29 cellular contexts compared by ENCODE assay signal in genomic region chr14:79665556-79665955, GRCh38.
"Had no signal": no experiment of that assay in that cellular context is flagged by ENCODE, and none has a peak within 500 bp of the region (broad histone marks: within the 10 kb centered on the region; RNA-seq: fewer than 3 reads in every experiment).

No MANE protein-coding gene starts in this region.

- H3K27ac ChIP-seq: body of pancreas, colonic mucosa, epithelial cell of prostate, esophagus squamous epithelium, gastroesophageal sphincter, VCaP had no signal

- H3K36me3 ChIP-seq: colonic mucosa, esophagus squamous epithelium had no signal

- DNase-seq: activated CD4-positive, alpha-beta T cell treated with anti-CD3 and anti-CD28 coated beads for 1 hour; activated CD4-positive, alpha-beta T cell treated with anti-CD3 and anti-CD28 coated beads for 4 hours; activated CD4-positive, alpha-beta T cell treated with anti-CD3 and anti-CD28 coated beads, Interleukin-2, amount 10 ng/mL, durations not matched to agents 7 days and 5 days; activated CD4-positive, alpha-beta T cell treated with anti-CD3 and anti-CD28 coated beads, Interleukin-2, amount 50 U/mL, for 48 hours; activated CD8-positive, alpha-beta memory T cell treated with anti-CD3 and anti-CD28 coated beads for 24 hours; activated CD8-positive, alpha-beta T cell treated with anti-CD3 and anti-CD28 coated beads for 36 hours; activated effector memory CD4-positive, alpha-beta T cell treated with Interleukin-2 at 50 U/mL for 16 hours; activated gamma-delta T cell treated with Interleukin-2 at 50 U/mL for 16 hours; activated naive CD4-positive, alpha-beta T cell treated with anti-CD3 and anti-CD28 coated beads, Interleukin-2, amount 50 U/mL, for 16 hours; activated naive CD4-positive, alpha-beta T cell treated with Interleukin-2 at 50 U/mL for 16 hours; activated T-cell treated with anti-CD3 and anti-CD28 coated beads, Interleukin-2, amount 50 U/mL, for 4 hours; amygdala; aorta; body of pancreas; caudate nucleus; cerebellar nuclear complex; colonic mucosa; effector CD8-positive, alpha-beta T cell; esophagus squamous epithelium; foreskin melanocyte; head of caudate nucleus; T-helper 1 cell; T-helper 17 cell had no signal

- H3K27ac Mint-ChIP-seq: activated CD4-positive, alpha-beta T cell treated with anti-CD3 and anti-CD28 coated beads, Interleukin-2, amount 10 ng/mL, durations not matched to agents 7 days and 5 days; activated CD8-positive, alpha-beta T cell treated with anti-CD3 and anti-CD28 coated beads for 36 hours; activated naive CD8-positive, alpha-beta T cell; activated T-helper 17 cell treated with anti-CD3 and anti-CD28 coated beads, Interleukin-2, amount 50 U/mL, for 72 hours; T-helper 17 cell; WTC11 had no signal

- H3K9me3 Mint-ChIP-seq: activated T-cell treated with anti-CD3 and anti-CD28 coated beads, Interleukin-2, amount 50 U/mL, for 4 hours had no signal

- H3K4me1 ChIP-seq: body of pancreas, colonic mucosa, esophagus squamous epithelium had no signal

- H3K36me3 Mint-ChIP-seq: activated naive CD8-positive, alpha-beta T cell had no signal

- H3K4me1 Mint-ChIP-seq: activated CD4-positive, alpha-beta T cell treated with anti-CD3 and anti-CD28 coated beads, Interleukin-2, amount 10 ng/mL, durations not matched to agents 7 days and 5 days; activated T-helper 17 cell treated with anti-CD3 and anti-CD28 coated beads, Interleukin-2, amount 50 U/mL, for 72 hours; T-helper 17 cell; WTC11 had no signal

- H3K4me3 ChIP-seq: body of pancreas, colonic mucosa, esophagus squamous epithelium, gastroesophageal sphincter had no signal

- H3K4me3 Mint-ChIP-seq: activated CD4-positive, alpha-beta T cell treated with anti-CD3 and anti-CD28 coated beads, Interleukin-2, amount 10 ng/mL, durations not matched to agents 7 days and 5 days; activated CD8-positive, alpha-beta T cell treated with anti-CD3 and anti-CD28 coated beads for 36 hours; activated naive CD8-positive, alpha-beta T cell; activated T-cell treated with anti-CD3 and anti-CD28 coated beads, Interleukin-2, amount 50 U/mL, for 4 hours; activated T-helper 17 cell treated with anti-CD3 and anti-CD28 coated beads, Interleukin-2, amount 50 U/mL, for 72 hours; T-helper 17 cell; WTC11 had no signal

- H3K27me3 Mint-ChIP-seq: activated CD4-positive, alpha-beta T cell treated with anti-CD3 and anti-CD28 coated beads, Interleukin-2, amount 10 ng/mL, durations not matched to agents 7 days and 5 days; activated CD8-positive, alpha-beta T cell treated with anti-CD3 and anti-CD28 coated beads for 36 hours; activated naive CD8-positive, alpha-beta T cell; activated T-helper 17 cell treated with anti-CD3 and anti-CD28 coated beads, Interleukin-2, amount 50 U/mL, for 72 hours; T-helper 17 cell had no signal

- H3K9me3 ChIP-seq: body of pancreas, colonic mucosa, esophagus squamous epithelium, gastroesophageal sphincter had no signal

- H3K27me3 ChIP-seq: body of pancreas, colonic mucosa, esophagus squamous epithelium, gastroesophageal sphincter had no signal
